20 cellular contexts compared by ENCODE assay signal in genomic region chr13:24119593-24120508, GRCh38. TPM values are rescaled to one million over a fixed set of nuclear protein-coding genes. Genes with fewer than 3 reads are reported as not detected.
DNase-seq lines count a peak whose midpoint lies in the region; ATAC-seq, FAIRE-seq and TF ChIP-seq lines count a peak whose summit lies in the region.
"Had no signal": no experiment of that assay in that cellular context is flagged by ENCODE, and none has a peak within 500 bp of the region (broad histone marks: within the 10 kb centered on the region; RNA-seq: fewer than 3 reads in every experiment).

No MANE protein-coding gene starts in this region.

- POLR2A ChIA-PET in endothelial cell of umbilical vein (lab: Charles Lee), result no interaction called here
- POLR2A ChIA-PET in T-cell (lab: Charles Lee), result no interaction called here

- no peaks in the 10 kb centered on the region for H3K9me3 ChIP-seq in CD4-positive, CD25-positive, alpha-beta regulatory T cell (ENCODE audit: control insufficient read depth in 2 of 2, low read length in 2 of 2)
- no peaks in the 10 kb centered on the region for H3K9me3 ChIP-seq in Loucy (ENCODE audit: insufficient read depth, low read depth, low read length)
- no peaks in the 10 kb centered on the region for H3K9me3 ChIP-seq in endothelial cell of umbilical vein (replicated peaks; ENCODE audit: control insufficient read depth, insufficient read depth, low read length)
- H3K9me3 ChIP-seq: colonic mucosa, sigmoid colon, thyroid gland had no signal

- H4K8ac ChIP-seq in mesendoderm (ENCODE audit: low read depth, low read length), result no peak overlapping the region

- H3K4me3 Mint-ChIP-seq in CD4-positive, CD25-positive, alpha-beta regulatory T cell, result no peak overlapping the region
- no peak overlapping the region for H3K4me3 Mint-ChIP-seq in T-cell
- H3K4me3 Mint-ChIP-seq: activated CD4-positive, alpha-beta T cell treated with anti-CD3 and anti-CD28 coated beads, Interleukin-2, amount 10 ng/mL, durations not matched to agents 7 days and 5 days; HFFc6; stimulated activated naive B cell treated with anti-CD40 and anti-IgM and Interleukin-4, amounts not matched to agents 10 μg/mL and 1 μg/mL and 100 μg/mL, for 72 hours had no signal

- H3K23ac ChIP-seq in mesendoderm (ENCODE audit: low read length), result no peak overlapping the region

- H3K9me3 Mint-ChIP-seq in CD4-positive, CD25-positive, alpha-beta regulatory T cell, result no peaks in the 10 kb centered on the region
- H3K9me3 Mint-ChIP-seq in T-cell, result no peaks in the 10 kb centered on the region
- H3K9me3 Mint-ChIP-seq: activated CD4-positive, alpha-beta T cell treated with anti-CD3 and anti-CD28 coated beads, Interleukin-2, amount 10 ng/mL, durations not matched to agents 7 days and 5 days; HFFc6; stimulated activated naive B cell treated with anti-CD40 and anti-IgM and Interleukin-4, amounts not matched to agents 10 μg/mL and 1 μg/mL and 100 μg/mL, for 72 hours had no signal

- H3K56ac ChIP-seq in mesendoderm (ENCODE audit: low read length), result peak overlapping the region; percentile 51

- H3K9ac ChIP-seq in Loucy (ENCODE audit: low read depth, low read length, poor library complexity, severe bottlenecking), result no peak overlapping the region
- H3K9ac ChIP-seq in endothelial cell of umbilical vein (replicated peaks; ENCODE audit: extremely low read depth, insufficient read depth, low read length), result no peak overlapping the region
- no peak overlapping the region for H3K9ac ChIP-seq in mesendoderm (ENCODE audit: low read length)

- H3F3A ChIP-seq in Loucy (ENCODE audit: low read depth), result no peaks in the 10 kb centered on the region

- H3K36me3 ChIP-seq in CD4-positive, CD25-positive, alpha-beta regulatory T cell (ENCODE audit: control insufficient read depth, insufficient read depth, low read length), result no peaks in the 10 kb centered on the region
- H3K36me3 ChIP-seq in Loucy (ENCODE audit: insufficient read depth, low read length) (no peaks in the 10 kb centered on the region), endothelial cell of umbilical vein (ENCODE audit: control insufficient read depth in 2 of 2, extremely low read depth in 1 of 2, insufficient read depth in 2 of 2, low read length in 2 of 2) (no peaks in the 10 kb centered on the region), mesendoderm (ENCODE audit: control insufficient read depth, insufficient read depth, low read length) (no peaks in the 10 kb centered on the region)
- H3K36me3 ChIP-seq: colonic mucosa, sigmoid colon, thyroid gland had no signal

- H3K27ac ChIP-seq in CD4-positive, CD25-positive, alpha-beta regulatory T cell (ENCODE audit: insufficient read depth, low read length, poor library complexity, severe bottlenecking), result no peak overlapping the region
- H3K27ac ChIP-seq in endothelial cell of umbilical vein (ENCODE audit: insufficient read depth, low read depth, low read length) (no peak overlapping the region), mesendoderm (ENCODE audit: low read depth, low read length) (peak overlapping the region; percentile 62), substantia nigra (ENCODE audit: low read depth, low read length, poor library complexity, severe bottlenecking) (no peak overlapping the region)
- H3K27ac ChIP-seq: colonic mucosa, sigmoid colon, thyroid gland had no signal

- H3K79me2 ChIP-seq in Loucy (ENCODE audit: insufficient read depth, low read length) (no peaks in the 10 kb centered on the region), endothelial cell of umbilical vein (ENCODE audit: control insufficient read depth, insufficient read depth, low read length) (no peaks in the 10 kb centered on the region), mesendoderm (ENCODE audit: control insufficient read depth, insufficient read depth, low read length) (no peaks in the 10 kb centered on the region)

- no peaks in the 10 kb centered on the region for H3K27me3 ChIP-seq in CD4-positive, CD25-positive, alpha-beta regulatory T cell (ENCODE audit: control insufficient read depth, insufficient read depth, low read length)
- no peaks in the 10 kb centered on the region for H3K27me3 ChIP-seq in Loucy (ENCODE audit: insufficient read depth, low read length, poor library complexity, severe bottlenecking)
- peaks cover 0 to 4% of the 10 kb centered on the region in 2 experiments for H3K27me3 ChIP-seq in endothelial cell of umbilical vein (ENCODE audit: control insufficient read depth in 2 of 2, insufficient read depth in 2 of 2, low read length in 2 of 2)
- no peaks in the 10 kb centered on the region for H3K27me3 ChIP-seq in mesendoderm (ENCODE audit: insufficient read depth, low read length, poor library complexity)
- H3K27me3 ChIP-seq: colonic mucosa, sigmoid colon, thyroid gland had no signal

- intact Hi-C loops in endothelial cell of umbilical vein (cut with micrococcal nuclease), result no loop called here

- peak overlapping the region; percentile 69 for H3K18ac ChIP-seq in mesendoderm (ENCODE audit: low read length)

- no TSS peak for BruUV-seq in endothelial cell of umbilical vein (replicated peaks; lab: Mats Ljungman, UMichigan)

- H3K4ac ChIP-seq in mesendoderm (ENCODE audit: low read depth, low read length), result no peak overlapping the region

- peaks cover 4% of the 10 kb centered on the region for H3K27me3 Mint-ChIP-seq in CD4-positive, CD25-positive, alpha-beta regulatory T cell
- H3K27me3 Mint-ChIP-seq in T-cell, result peaks cover 11 to 12% of the 10 kb centered on the region in 2 donors

- no peaks in the 10 kb centered on the region for H3K9me2 ChIP-seq in Loucy (replicated peaks; ENCODE audit: low read depth, low read length)

- H2BK120ac ChIP-seq in mesendoderm (ENCODE audit: low read depth, low read length), result no peak overlapping the region

- no peak overlapping the region for H2BK15ac ChIP-seq in mesendoderm (replicated peaks; ENCODE audit: low read depth)

- H3K4me1 Mint-ChIP-seq in CD4-positive, CD25-positive, alpha-beta regulatory T cell, result peaks cover 15 to 64% (median 35%) of the 10 kb centered on the region in 4 donors
- peaks cover 8 to 19% (median 18%) of the 10 kb centered on the region in 3 donors for H3K4me1 Mint-ChIP-seq in T-cell

- TF ChIP-seq CTCF in Loucy (conservative IDR thresholded peaks at IDR 0.05; ENCODE audit: low read length) (no peak), endothelial cell of umbilical vein (IDR thresholded peaks at IDR 0.05; ENCODE audit: extremely low read depth in 1 of 2, insufficient read depth in 1 of 2, low read depth in 1 of 2, low read length in 2 of 2) (no peak)

- H3K9me1 ChIP-seq in endothelial cell of umbilical vein (replicated peaks; ENCODE audit: control insufficient read depth, extremely low read depth, insufficient read depth, low read length), result peaks cover 2% of the 10 kb centered on the region

- ATAC-seq in CD4-positive, CD25-positive, alpha-beta regulatory T cell (ENCODE audit: low read depth in 2 of 2), result no peak
- no peak for ATAC-seq in T-cell (replicated peaks in 1 of 4)
- ATAC-seq: stimulated activated naive B cell treated with anti-CD40 and anti-IgM and Interleukin-4, amounts not matched to agents 10 μg/mL and 1 μg/mL and 100 μg/mL, for 72 hours had no signal

- no peaks in the 10 kb centered on the region for H3K79me1 ChIP-seq in mesendoderm (ENCODE audit: low read length)

- peak overlapping the region in 1 of 3 donors; percentile 10 for H3K27ac Mint-ChIP-seq in CD4-positive, CD25-positive, alpha-beta regulatory T cell
- H3K27ac Mint-ChIP-seq in T-cell, result no peak overlapping the region
- H3K27ac Mint-ChIP-seq: activated CD4-positive, alpha-beta T cell treated with anti-CD3 and anti-CD28 coated beads, Interleukin-2, amount 10 ng/mL, durations not matched to agents 7 days and 5 days; HFFc6; stimulated activated naive B cell treated with anti-CD40 and anti-IgM and Interleukin-4, amounts not matched to agents 10 μg/mL and 1 μg/mL and 100 μg/mL, for 72 hours had no signal

- TF ChIP-seq POLR2A in endothelial cell of umbilical vein (IDR thresholded peaks at IDR 0.05; ENCODE audit: low read depth, low read length), result no peak

- H3K4me1 ChIP-seq in CD4-positive, CD25-positive, alpha-beta regulatory T cell (ENCODE audit: control insufficient read depth, insufficient read depth, low read length, poor library complexity, severe bottlenecking), result peaks cover 46% of the 10 kb centered on the region
- H3K4me1 ChIP-seq in Loucy (ENCODE audit: insufficient read depth, low read length, poor library complexity, severe bottlenecking) (peaks cover 19% of the 10 kb centered on the region), endothelial cell of umbilical vein (ENCODE audit: control insufficient read depth, extremely low read depth, insufficient read depth, low read length) (peaks cover 10% of the 10 kb centered on the region), mesendoderm (ENCODE audit: control insufficient read depth, low read depth, low read length) (peaks cover 6% of the 10 kb centered on the region)
- H3K4me1 ChIP-seq: colonic mucosa had no signal

- no peaks in the 10 kb centered on the region for H4K20me1 ChIP-seq in Loucy (ENCODE audit: insufficient read depth, low read length, poor library complexity, severe bottlenecking)
- H4K20me1 ChIP-seq in endothelial cell of umbilical vein (replicated peaks; ENCODE audit: control insufficient read depth, extremely low read depth, insufficient read depth, low read length), result no peaks in the 10 kb centered on the region

- peak overlapping the region; percentile 18 for H3K4me3 ChIP-seq in CD4-positive, CD25-positive, alpha-beta regulatory T cell (ENCODE audit: low read depth, low read length)
- H3K4me3 ChIP-seq in Loucy (ENCODE audit: low read length, poor library complexity, severe bottlenecking) (no peak overlapping the region), endothelial cell of umbilical vein (replicated peaks in 1 of 3; ENCODE audit: insufficient read depth in 1 of 3, low read depth in 1 of 3, low read length in 3 of 3) (no peak overlapping the region), mesendoderm (ENCODE audit: low read length) (no peak overlapping the region)
- H3K4me3 ChIP-seq: colonic mucosa, sigmoid colon, thyroid gland had no signal

- no peak for DNase-seq in CD4-positive, CD25-positive, alpha-beta regulatory T cell
- DNase-seq in endothelial cell of umbilical vein (ENCODE audit: low read depth, low spot score) (peak; percentile 14), mesendoderm (peak; percentile 92), T-cell (no peak), substantia nigra (lab: John Stamatoyannopoulos, UW) (no peak)
- no peak for DNase-seq in activated CD8-positive, alpha-beta memory T cell treated with anti-CD3 and anti-CD28 coated beads, Interleukin-2, amount 50 U/mL, for 4 hours
- no peak for DNase-seq in stimulated activated CD4-positive, alpha-beta T cell treated with anti-CD3 and anti-CD28 coated beads, Interleukin-4, amount 100 ng/mL, for 1 hour
- DNase-seq: activated CD4-positive, alpha-beta T cell treated with anti-CD3 and anti-CD28 coated beads, Interleukin-2, amount 10 ng/mL, durations not matched to agents 7 days and 5 days; activated naive CD4-positive, alpha-beta T cell treated with Interleukin-2 at 50 U/mL for 16 hours; anterior cingulate cortex; colonic mucosa; foreskin fibroblast; HFFc6; MV-4-11; NCI-H1930; NCI-H510A; sigmoid colon; stimulated activated naive B cell treated with anti-CD40 and anti-IgM and Interleukin-4, amounts not matched to agents 10 μg/mL and 1 μg/mL and 100 μg/mL, for 72 hours; thyroid gland had no signal

- WGBS in mesendoderm (ENCODE audit: extremely low coverage, insufficient coverage, low lambda C conversion rate), result no CpG with 5 or more reads among the region's 11 CpGs

- FAIRE-seq in endothelial cell of umbilical vein (lab: Jason Lieb, UNC), result no peak

- no peaks in the 10 kb centered on the region for H3K36me3 Mint-ChIP-seq in CD4-positive, CD25-positive, alpha-beta regulatory T cell
- H3K36me3 Mint-ChIP-seq in T-cell, result no peaks in the 10 kb centered on the region
- H3K36me3 Mint-ChIP-seq: stimulated activated naive B cell treated with anti-CD40 and anti-IgM and Interleukin-4, amounts not matched to agents 10 μg/mL and 1 μg/mL and 100 μg/mL, for 72 hours had no signal

- CTCF ChIA-PET in endothelial cell of umbilical vein (lab: Charles Lee) (interaction anchor here (1.1 kb wide), 1 partner anchor 99 kb away, joined by 4 read pairs; no protein-coding TSS in a partner anchor), T-cell (lab: Charles Lee) (interaction anchor here in 1 of 2 donors (0.6 kb wide), 1 partner anchor 93 kb away, joined by 4 read pairs; no protein-coding TSS in a partner anchor)

- dilution Hi-C loops in endothelial cell of umbilical vein (cut with MboI; ENCODE audit: extremely low pct_ligation_motif_present, low sequenced_read_pairs), result no loop called here

- H4K5ac ChIP-seq in mesendoderm (ENCODE audit: low read length), result no peak overlapping the region

- H2BK5ac ChIP-seq in mesendoderm (ENCODE audit: low read length), result peak overlapping the region; percentile 4

- no peak overlapping the region for H2AK5ac ChIP-seq in mesendoderm (ENCODE audit: low read length)

- H3K4me2 ChIP-seq in Loucy (ENCODE audit: low read depth, low read length, poor library complexity, severe bottlenecking) (no peak overlapping the region), endothelial cell of umbilical vein (ENCODE audit: insufficient read depth, low read length) (no peak overlapping the region), mesendoderm (ENCODE audit: low read length) (no peak overlapping the region)

- peak overlapping the region; percentile 55; the same call in 1 of the 2 replicates for H2AFZ ChIP-seq in Loucy (ENCODE audit: low read length)
- no peak overlapping the region for H2AFZ ChIP-seq in endothelial cell of umbilical vein (ENCODE audit: low read depth, low read length)

RNA-seq across cellular contexts. Expression of gene SPATA13, which starts 40.7 kb away (rescaled TPM):
- total RNA-seq in CD4-positive, CD25-positive, alpha-beta regulatory T cell, result 115 TPM
- polyA plus RNA-seq in CD4-positive, CD25-positive, alpha-beta regulatory T cell, result 100 to 1,000 TPM in 1 of 4 donors, 10 to 100 TPM in 3; 80.9 to 106 (median 87.3) TPM
- total RNA-seq in endothelial cell of umbilical vein (12.9 and 13.3 TPM in 2 replicates), T-cell (100 to 1,000 TPM in 3 of 5 donors, 10 to 100 TPM in 2; 90.3 to 109 (median 104) TPM)
- 5.3 and 6.6 TPM in 2 replicates for polyA plus RNA-seq in endothelial cell of umbilical vein
- 3.3 and 3.5 TPM in 2 replicates for polyA plus RNA-seq in endothelial cell of umbilical vein (2011; cell fraction: cytosol; rRNA removed)
- 16.3 and 19.5 TPM in 2 replicates for polyA plus RNA-seq in endothelial cell of umbilical vein (2011; cell fraction: nucleus; rRNA removed)
- polyA plus RNA-seq in endothelial cell of umbilical vein (2012), result 7.7 and 7.8 TPM in 2 replicates
- 9.5 and 10.9 TPM in 2 replicates for polyA minus RNA-seq in endothelial cell of umbilical vein
- polyA minus RNA-seq in endothelial cell of umbilical vein (2011; cell fraction: cytosol; rRNA and poly(A)+ RNA removed), result 8.3 TPM
- polyA minus RNA-seq in endothelial cell of umbilical vein (2011; cell fraction: nucleus; rRNA and poly(A)+ RNA removed), result 9.8 and 17.5 TPM in 2 replicates
- 16.1 TPM for polyA plus RNA-seq in mesendoderm (2013, experiment 1 of 2)
- polyA plus RNA-seq in mesendoderm (2013, experiment 2 of 2), result 14.9 TPM

Comparison
In these comparisons a context has a peak if more than half of its experiments do, and no peak if none do; other contexts are left out.
1. DNase-seq: peak in endothelial cell of umbilical vein (single experiment) and mesendoderm (single experiment); none in CD4-positive, CD25-positive, alpha-beta regulatory T cell (0 of 3), activated CD8-positive, alpha-beta memory T cell treated with anti-CD3 and anti-CD28 coated beads, Interleukin-2, amount 50 U/mL, for 4 hours (single experiment), T-cell (0 of 34), stimulated activated CD4-positive, alpha-beta T cell treated with anti-CD3 and anti-CD28 coated beads, Interleukin-4, amount 100 ng/mL, for 1 hour (single experiment) and substantia nigra (0 of 49).